In the genomic region with DNA sequence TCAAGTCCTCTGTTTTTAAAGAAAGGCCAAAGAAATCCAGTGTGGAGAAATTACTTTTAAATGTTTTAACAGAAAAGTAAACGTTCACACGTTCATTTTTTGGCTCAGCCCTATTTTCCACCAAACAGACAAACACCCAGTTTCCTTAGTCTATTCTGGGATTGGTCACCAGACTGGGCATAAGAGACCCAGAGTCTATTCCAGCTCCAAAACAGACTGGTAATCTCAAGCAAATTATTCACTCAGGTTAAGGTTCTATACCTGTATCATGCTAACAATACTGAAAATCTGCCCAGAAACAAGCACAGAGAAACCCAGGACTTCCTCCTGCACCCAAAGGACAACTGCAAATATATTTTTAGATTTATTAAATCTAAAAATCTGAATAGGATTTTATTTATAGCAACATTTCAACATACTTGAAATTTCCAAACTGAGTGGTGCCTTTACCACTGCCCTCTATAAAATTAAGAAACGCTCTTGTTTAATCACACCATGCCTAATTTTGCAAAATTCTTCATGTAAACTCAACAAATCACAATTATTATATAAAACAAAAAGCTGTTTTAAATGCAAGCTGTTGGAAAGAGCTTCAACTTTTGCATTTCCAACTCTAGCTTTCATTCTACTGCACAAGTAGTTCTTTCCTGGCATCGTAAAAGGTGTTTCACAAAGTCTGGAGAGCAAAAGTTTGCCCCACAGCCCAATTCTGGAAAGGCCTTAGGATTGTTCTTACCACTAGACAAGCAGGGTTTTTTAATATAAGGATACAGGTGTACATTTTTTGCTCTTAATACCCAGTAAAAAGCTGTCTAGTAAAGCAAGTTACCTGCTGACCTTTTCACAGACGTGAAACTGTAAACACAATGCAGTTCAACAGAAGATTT, we compare ENCODE assay signal across 8 cellular contexts. TPM values are rescaled to one million over a fixed set of nuclear protein-coding genes. Genes with fewer than 3 reads are reported as not detected.
DNase-seq lines count a peak whose midpoint lies in the region; ATAC-seq and TF ChIP-seq lines count a peak whose summit lies in the region.

No MANE protein-coding gene starts in this region.

- peaks cover 100% of the 10 kb centered on the region for H3K79me2 ChIP-seq in SK-N-SH (ENCODE audit: insufficient read depth)

- H3K36me3 Mint-ChIP-seq in WTC11: no peaks in the 10 kb centered on the region

- peak overlapping the region; percentile 65 for H3K4me3 Mint-ChIP-seq in WTC11

- H3K9ac ChIP-seq in SK-N-SH (no peak overlapping the region), iPS-15b (ENCODE audit: low read depth, low read length) (no peak overlapping the region)

- H3K27ac ChIP-seq in SK-N-SH (ENCODE audit: low read depth in 2 of 2, low read length in 1 of 2) (no peak overlapping the region), suprapubic skin (peak overlapping the region; percentile 55)

- H3K4me2 ChIP-seq in SK-N-SH: peak overlapping the region; percentile 69

- no peak overlapping the region for H3K27ac Mint-ChIP-seq in WTC11

- peaks cover 18% of the 10 kb centered on the region for H3K4me1 Mint-ChIP-seq in WTC11

- TF ChIP-seq CTCF in SK-N-SH (IDR thresholded peaks at IDR 0.05): no peak
- TF ChIP-seq CTCF in WTC11 (IDR thresholded peaks at IDR 0.05): no peak
- TF ChIP-seq CTCF in suprapubic skin (IDR thresholded peaks at IDR 0.05): no peak

- ATAC-seq in SK-N-SH treated with all-trans-retinoic acid at 6 μM for 48 hours (no peak), WTC11 (no peak), GM18502 (IDR thresholded peaks at IDR 0.05; ENCODE audit: poor library complexity, unreplicated experiment) (no peak), HG03159 (IDR thresholded peaks at IDR 0.05; ENCODE audit: unreplicated experiment) (no peak)

- H3K27me3 Mint-ChIP-seq in WTC11 (ENCODE audit: low read depth): no peaks in the 10 kb centered on the region

- no peak overlapping the region for H2AFZ ChIP-seq in SK-N-SH (ENCODE audit: low read depth)

- WGBS in SK-N-SH (ENCODE audit: low lambda C conversion rate): 86% methylated on average over 5 of the region's 5 CpGs
- 30% methylated on average over 5 of the region's 5 CpGs for WGBS in suprapubic skin

- H3K36me3 ChIP-seq in SK-N-SH (replicated peaks in 1 of 2; ENCODE audit: control insufficient read depth in 1 of 2, insufficient read depth in 2 of 2, low read length in 1 of 2) (peaks cover 0 to 6% of the 10 kb centered on the region in 2 experiments), iPS-15b (ENCODE audit: control insufficient read depth, insufficient read depth, low read length) (no peaks in the 10 kb centered on the region), suprapubic skin (no peaks in the 10 kb centered on the region)

- no peaks in the 10 kb centered on the region for H3K9me2 ChIP-seq in SK-N-SH

- peaks cover 76% of the 10 kb centered on the region for H4K20me1 ChIP-seq in SK-N-SH (ENCODE audit: insufficient read depth)

- H3K9me3 ChIP-seq in SK-N-SH (0 out of 2 replicates have a peak, but pooled peaks cover 3% of the 10 kb centered on the region), iPS-15b (ENCODE audit: control insufficient read depth, insufficient read depth, low read length) (no peaks in the 10 kb centered on the region), suprapubic skin (no peaks in the 10 kb centered on the region)

- no peaks in the 10 kb centered on the region; the same call in 1 of the 2 replicates for H3K9me3 Mint-ChIP-seq in WTC11

- H3K4me1 ChIP-seq in SK-N-SH (ENCODE audit: control insufficient read depth in 1 of 2, insufficient read depth in 2 of 2, low read depth in 1 of 2, low read length in 1 of 2) (peaks cover 0 to 4% of the 10 kb centered on the region in 2 experiments; a peak in 2 of 4 replicates), iPS-15b (ENCODE audit: control insufficient read depth, insufficient read depth, low read length) (no peaks in the 10 kb centered on the region), suprapubic skin (peaks cover 24% of the 10 kb centered on the region)

- POLR2A ChIA-PET in SK-N-SH (lab: Yijun Ruan, JAX): no interaction called here
- POLR2A ChIA-PET in WTC11 (lab: Charles Lee): no interaction called here

- no peak for DNase-seq in SK-N-SH
- DNase-seq in WTC11 (ENCODE audit: low spot score): no peak
- DNase-seq in suprapubic skin (ENCODE audit: low spot score in 2 of 2): no peak
- no peak for DNase-seq in Kasumi-1 (lab: John Stamatoyannopoulos, UW)

- peak overlapping the region; percentile 48 to 49; a peak in 2 of 4 replicates for H3K4me3 ChIP-seq in SK-N-SH (ENCODE audit: low read depth in 2 of 2, low read length in 1 of 2)
- peak overlapping the region; percentile 55 for H3K4me3 ChIP-seq in iPS-15b (ENCODE audit: low read depth, low read length)
- peak overlapping the region; percentile 61 for H3K4me3 ChIP-seq in suprapubic skin

- H3K27me3 ChIP-seq in SK-N-SH (ENCODE audit: insufficient read depth): no peaks in the 10 kb centered on the region
- no peaks in the 10 kb centered on the region for H3K27me3 ChIP-seq in iPS-15b (ENCODE audit: control insufficient read depth, insufficient read depth, low read length)
- H3K27me3 ChIP-seq in suprapubic skin: no peaks in the 10 kb centered on the region

- CTCF ChIA-PET in SK-N-SH (lab: Yijun Ruan, JAX): no interaction called here
- CTCF ChIA-PET in WTC11 (lab: Charles Lee): interaction anchor here (1.4 kb wide), 1 partner anchor 455 kb away, joined by 3 read pairs; no protein-coding TSS in a partner anchor

- TF ChIP-seq EP300 in SK-N-SH (IDR thresholded peaks at IDR 0.05; ENCODE audit: borderline replicate concordance in 1 of 2, low read depth in 1 of 2, low read length in 1 of 2) (no peak), suprapubic skin (IDR thresholded peaks at IDR 0.05) (no peak)

- peaks cover 8% of the 10 kb centered on the region for H3F3A ChIP-seq in SK-N-SH (replicated peaks; ENCODE audit: insufficient read depth)

- TF ChIP-seq RAD21 in SK-N-SH (IDR thresholded peaks at IDR 0.05; ENCODE audit: low read length): no peak

- TF ChIP-seq POLR2A in suprapubic skin (IDR thresholded peaks at IDR 0.05): no peak

TF ChIP-seq in SK-N-SH, 30 proteins besides CTCF, POLR2A, EP300 and RAD21:
- TF ChIP-seq POLR2AphosphoS5 (IDR thresholded peaks at IDR 0.05; ENCODE audit: low read depth, low read length) (no peak), GATA2 (CRISPR knock-in tag; IDR thresholded peaks at IDR 0.05) (no peak), SMC3 (IDR thresholded peaks at IDR 0.05; ENCODE audit: low read depth, low read length) (no peak), SIN3A (IDR thresholded peaks at IDR 0.05; ENCODE audit: borderline replicate concordance, low read depth, low read length) (no peak), RXRA (IDR thresholded peaks at IDR 0.05; ENCODE audit: borderline replicate concordance, low read depth) (no peak)
- TF ChIP-seq, protein P1, sequence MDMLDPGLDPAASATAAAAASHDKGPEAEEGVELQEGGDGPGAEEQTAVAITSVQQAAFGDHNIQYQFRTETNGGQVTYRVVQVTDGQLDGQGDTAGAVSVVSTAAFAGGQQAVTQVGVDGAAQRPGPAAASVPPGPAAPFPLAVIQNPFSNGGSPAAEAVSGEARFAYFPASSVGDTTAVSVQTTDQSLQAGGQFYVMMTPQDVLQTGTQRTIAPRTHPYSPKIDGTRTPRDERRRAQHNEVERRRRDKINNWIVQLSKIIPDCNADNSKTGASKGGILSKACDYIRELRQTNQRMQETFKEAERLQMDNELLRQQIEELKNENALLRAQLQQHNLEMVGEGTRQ (IDR thresholded peaks at IDR 0.05; ENCODE audit: borderline replicate concordance, low read depth, low read length): no peak

TF ChIP-seq in WTC11, 78 proteins besides CTCF, POLR2A, EP300 and RAD21:
- TF ChIP-seq, protein P2, sequence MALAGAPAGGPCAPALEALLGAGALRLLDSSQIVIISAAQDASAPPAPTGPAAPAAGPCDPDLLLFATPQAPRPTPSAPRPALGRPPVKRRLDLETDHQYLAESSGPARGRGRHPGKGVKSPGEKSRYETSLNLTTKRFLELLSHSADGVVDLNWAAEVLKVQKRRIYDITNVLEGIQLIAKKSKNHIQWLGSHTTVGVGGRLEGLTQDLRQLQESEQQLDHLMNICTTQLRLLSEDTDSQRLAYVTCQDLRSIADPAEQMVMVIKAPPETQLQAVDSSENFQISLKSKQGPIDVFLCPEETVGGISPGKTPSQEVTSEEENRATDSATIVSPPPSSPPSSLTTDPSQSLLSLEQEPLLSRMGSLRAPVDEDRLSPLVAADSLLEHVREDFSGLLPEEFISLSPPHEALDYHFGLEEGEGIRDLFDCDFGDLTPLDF (CRISPR knock-in tag; IDR thresholded peaks at IDR 0.05): no peak
- no peak for TF ChIP-seq ZNF396 (CRISPR knock-in tag; IDR thresholded peaks at IDR 0.05; ENCODE audit: borderline replicate concordance)
- no peak for TF ChIP-seq CREM (CRISPR knock-in tag; IDR thresholded peaks at IDR 0.05)
- no peak for TF ChIP-seq ETV6 (CRISPR knock-in tag; IDR thresholded peaks at IDR 0.05)
- no peak for TF ChIP-seq NFE2L1 (CRISPR knock-in tag; IDR thresholded peaks at IDR 0.05)
- TF ChIP-seq, protein P3, sequence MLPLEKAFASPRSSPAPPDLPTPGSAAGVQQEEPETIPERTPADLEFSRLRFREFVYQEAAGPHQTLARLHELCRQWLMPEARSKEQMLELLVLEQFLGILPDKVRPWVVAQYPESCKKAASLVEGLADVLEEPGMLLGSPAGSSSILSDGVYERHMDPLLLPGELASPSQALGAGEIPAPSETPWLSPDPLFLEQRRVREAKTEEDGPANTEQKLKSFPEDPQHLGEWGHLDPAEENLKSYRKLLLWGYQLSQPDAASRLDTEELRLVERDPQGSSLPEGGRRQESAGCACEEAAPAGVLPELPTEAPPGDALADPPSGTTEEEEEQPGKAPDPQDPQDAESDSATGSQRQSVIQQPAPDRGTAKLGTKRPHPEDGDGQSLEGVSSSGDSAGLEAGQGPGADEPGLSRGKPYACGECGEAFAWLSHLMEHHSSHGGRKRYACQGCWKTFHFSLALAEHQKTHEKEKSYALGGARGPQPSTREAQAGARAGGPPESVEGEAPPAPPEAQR (CRISPR knock-in tag; IDR thresholded peaks at IDR 0.05): no peak

RNA-seq across cellular contexts. Expression of a gene that starts 18.7 kb away (rescaled TPM):
- polyA plus RNA-seq in SK-N-SH (2012; rRNA removed): 5.1 and 7.1 TPM in 2 replicates
- polyA plus RNA-seq in SK-N-SH (2012; cell fraction: cytosol; rRNA removed): 6.7 and 7.7 TPM in 2 replicates
- polyA plus RNA-seq in SK-N-SH (2012; cell fraction: nucleus; rRNA removed): 5.3 and 9.7 TPM in 2 replicates
- 19.4 to 20.0 TPM (median 19.7 TPM) in 3 replicates for total RNA-seq in WTC11 (2021)
- 10 to 100 TPM; 16.5 to 30.0 (median 20.3) TPM for total RNA-seq in suprapubic skin
